In genomic region chr16:10373556-10373955, GRCh38 we compare ENCODE assay signal across 6 cellular contexts.
"Had no signal": no experiment of that assay in that cellular context is flagged by ENCODE, and none has a peak within 500 bp of the region (broad histone marks: within the 10 kb centered on the region; RNA-seq: fewer than 3 reads in every experiment).

No MANE protein-coding gene starts in this region.

- H3K27ac Mint-ChIP-seq: IgD-negative memory B cell had no signal

- DNase-seq: IMR-90, KBM-7, KG1 had no signal

- FAIRE-seq: HTR-8/SVneo had no signal

- H3K4me1 Mint-ChIP-seq: IgD-negative memory B cell had no signal

- H3K27ac ChIP-seq: HL-60 had no signal

- H3K4me3 Mint-ChIP-seq: IgD-negative memory B cell had no signal

- H3K27me3 Mint-ChIP-seq: IgD-negative memory B cell had no signal
